ENCODE assay signal across 1 cellular context in the genomic region with DNA sequence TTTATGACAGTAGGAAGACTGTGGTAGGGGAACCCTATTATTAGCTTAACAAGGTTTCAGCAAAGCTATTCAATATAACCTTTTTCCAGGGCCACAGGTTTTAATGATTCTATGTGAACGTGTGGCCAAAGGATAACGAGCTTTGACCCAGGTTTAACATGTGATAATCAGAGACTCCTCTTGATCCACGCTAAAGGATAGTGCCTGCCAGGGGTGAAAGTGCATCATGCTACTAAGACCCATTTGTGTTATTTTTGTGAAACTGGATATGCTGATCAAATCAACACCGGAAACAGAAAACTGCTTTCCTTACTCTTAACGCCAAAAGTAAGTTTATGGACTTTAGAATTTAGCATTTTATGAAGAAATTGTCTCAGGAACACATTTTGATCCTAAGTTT.
TF ChIP-seq lines count a peak whose summit lies in the region.

No MANE protein-coding gene starts in this region.

TF ChIP-seq in HepG2, 621 proteins besides CTCF, POLR2A, EP300 and RAD21:
- TF ChIP-seq ZNF550 (CRISPR knock-in tag; IDR thresholded peaks at IDR 0.05; ENCODE audit: borderline replicate concordance) (no peak), THAP11 (CRISPR knock-in tag; IDR thresholded peaks at IDR 0.05) (no peak), SIX1 (CRISPR knock-in tag; IDR thresholded peaks at IDR 0.05; ENCODE audit: borderline replicate concordance) (peak; percentile 50; the same call in 1 of the 2 replicates), MEF2D (CRISPR knock-in tag; IDR thresholded peaks at IDR 0.05) (no peak), ZNF780A (CRISPR knock-in tag; IDR thresholded peaks at IDR 0.05) (no peak), ZNF543 (CRISPR knock-in tag; IDR thresholded peaks at IDR 0.05) (no peak), FOXC1 (CRISPR knock-in tag; IDR thresholded peaks at IDR 0.05; ENCODE audit: borderline replicate concordance) (no peak), ZNF337 (CRISPR knock-in tag; IDR thresholded peaks at IDR 0.05; ENCODE audit: borderline replicate concordance, low read depth) (no peak), LCORL (IDR thresholded peaks at IDR 0.05) (no peak), LCORL (CRISPR knock-in tag; IDR thresholded peaks at IDR 0.05) (no peak), HNF4A (CRISPR knock-in tag; IDR thresholded peaks at IDR 0.05) (peak; percentile 60; the same call in 1 of the 2 replicates)
- TF ChIP-seq, protein P1, sequence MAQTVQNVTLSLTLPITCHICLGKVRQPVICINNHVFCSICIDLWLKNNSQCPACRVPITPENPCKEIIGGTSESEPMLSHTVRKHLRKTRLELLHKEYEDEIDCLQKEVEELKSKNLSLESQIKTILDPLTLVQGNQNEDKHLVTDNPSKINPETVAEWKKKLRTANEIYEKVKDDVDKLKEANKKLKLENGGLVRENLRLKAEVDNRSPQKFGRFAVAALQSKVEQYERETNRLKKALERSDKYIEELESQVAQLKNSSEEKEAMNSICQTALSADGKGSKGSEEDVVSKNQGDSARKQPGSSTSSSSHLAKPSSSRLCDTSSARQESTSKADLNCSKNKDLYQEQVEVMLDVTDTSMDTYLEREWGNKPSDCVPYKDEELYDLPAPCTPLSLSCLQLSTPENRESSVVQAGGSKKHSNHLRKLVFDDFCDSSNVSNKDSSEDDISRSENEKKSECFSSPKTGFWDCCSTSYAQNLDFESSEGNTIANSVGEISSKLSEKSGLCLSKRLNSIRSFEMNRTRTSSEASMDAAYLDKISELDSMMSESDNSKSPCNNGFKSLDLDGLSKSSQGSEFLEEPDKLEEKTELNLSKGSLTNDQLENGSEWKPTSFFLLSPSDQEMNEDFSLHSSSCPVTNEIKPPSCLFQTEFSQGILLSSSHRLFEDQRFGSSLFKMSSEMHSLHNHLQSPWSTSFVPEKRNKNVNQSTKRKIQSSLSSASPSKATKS (CRISPR knock-in tag; IDR thresholded peaks at IDR 0.05), result 0 out of 2 replicates have a peak, but pooled peaks have one; percentile 1
- TF ChIP-seq, protein P2, sequence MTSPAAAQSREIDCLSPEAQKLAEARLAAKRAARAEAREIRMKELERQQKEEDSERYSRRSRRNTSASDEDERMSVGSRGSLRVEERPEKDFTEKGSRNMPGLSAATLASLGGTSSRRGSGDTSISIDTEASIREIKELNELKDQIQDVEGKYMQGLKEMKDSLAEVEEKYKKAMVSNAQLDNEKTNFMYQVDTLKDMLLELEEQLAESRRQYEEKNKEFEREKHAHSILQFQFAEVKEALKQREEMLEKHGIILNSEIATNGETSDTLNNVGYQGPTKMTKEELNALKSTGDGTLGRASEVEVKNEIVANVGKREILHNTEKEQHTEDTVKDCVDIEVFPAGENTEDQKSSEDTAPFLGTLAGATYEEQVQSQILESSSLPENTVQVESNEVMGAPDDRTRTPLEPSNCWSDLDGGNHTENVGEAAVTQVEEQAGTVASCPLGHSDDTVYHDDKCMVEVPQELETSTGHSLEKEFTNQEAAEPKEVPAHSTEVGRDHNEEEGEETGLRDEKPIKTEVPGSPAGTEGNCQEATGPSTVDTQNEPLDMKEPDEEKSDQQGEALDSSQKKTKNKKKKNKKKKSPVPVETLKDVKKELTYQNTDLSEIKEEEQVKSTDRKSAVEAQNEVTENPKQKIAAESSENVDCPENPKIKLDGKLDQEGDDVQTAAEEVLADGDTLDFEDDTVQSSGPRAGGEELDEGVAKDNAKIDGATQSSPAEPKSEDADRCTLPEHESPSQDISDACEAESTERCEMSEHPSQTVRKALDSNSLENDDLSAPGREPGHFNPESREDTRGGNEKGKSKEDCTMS (CRISPR knock-in tag; conservative IDR thresholded peaks at IDR 0.05), result no peak
- TF ChIP-seq, protein P3, sequence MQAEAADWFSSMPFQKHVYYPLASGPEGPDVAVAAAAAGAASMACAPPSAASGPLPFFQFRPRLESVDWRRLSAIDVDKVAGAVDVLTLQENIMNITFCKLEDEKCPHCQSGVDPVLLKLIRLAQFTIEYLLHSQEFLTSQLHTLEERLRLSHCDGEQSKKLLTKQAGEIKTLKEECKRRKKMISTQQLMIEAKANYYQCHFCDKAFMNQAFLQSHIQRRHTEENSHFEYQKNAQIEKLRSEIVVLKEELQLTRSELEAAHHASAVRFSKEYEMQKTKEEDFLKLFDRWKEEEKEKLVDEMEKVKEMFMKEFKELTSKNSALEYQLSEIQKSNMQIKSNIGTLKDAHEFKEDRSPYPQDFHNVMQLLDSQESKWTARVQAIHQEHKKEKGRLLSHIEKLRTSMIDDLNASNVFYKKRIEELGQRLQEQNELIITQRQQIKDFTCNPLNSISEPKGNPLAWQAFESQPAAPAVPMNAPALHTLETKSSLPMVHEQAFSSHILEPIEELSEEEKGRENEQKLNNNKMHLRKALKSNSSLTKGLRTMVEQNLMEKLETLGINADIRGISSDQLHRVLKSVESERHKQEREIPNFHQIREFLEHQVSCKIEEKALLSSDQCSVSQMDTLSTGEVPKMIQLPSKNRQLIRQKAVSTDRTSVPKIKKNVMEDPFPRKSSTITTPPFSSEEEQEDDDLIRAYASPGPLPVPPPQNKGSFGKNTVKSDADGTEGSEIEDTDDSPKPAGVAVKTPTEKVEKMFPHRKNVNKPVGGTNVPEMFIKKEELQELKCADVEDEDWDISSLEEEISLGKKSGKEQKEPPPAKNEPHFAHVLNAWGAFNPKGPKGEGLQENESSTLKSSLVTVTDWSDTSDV (CRISPR knock-in tag; IDR thresholded peaks at IDR 0.05), result no peak
- TF ChIP-seq, protein P4, sequence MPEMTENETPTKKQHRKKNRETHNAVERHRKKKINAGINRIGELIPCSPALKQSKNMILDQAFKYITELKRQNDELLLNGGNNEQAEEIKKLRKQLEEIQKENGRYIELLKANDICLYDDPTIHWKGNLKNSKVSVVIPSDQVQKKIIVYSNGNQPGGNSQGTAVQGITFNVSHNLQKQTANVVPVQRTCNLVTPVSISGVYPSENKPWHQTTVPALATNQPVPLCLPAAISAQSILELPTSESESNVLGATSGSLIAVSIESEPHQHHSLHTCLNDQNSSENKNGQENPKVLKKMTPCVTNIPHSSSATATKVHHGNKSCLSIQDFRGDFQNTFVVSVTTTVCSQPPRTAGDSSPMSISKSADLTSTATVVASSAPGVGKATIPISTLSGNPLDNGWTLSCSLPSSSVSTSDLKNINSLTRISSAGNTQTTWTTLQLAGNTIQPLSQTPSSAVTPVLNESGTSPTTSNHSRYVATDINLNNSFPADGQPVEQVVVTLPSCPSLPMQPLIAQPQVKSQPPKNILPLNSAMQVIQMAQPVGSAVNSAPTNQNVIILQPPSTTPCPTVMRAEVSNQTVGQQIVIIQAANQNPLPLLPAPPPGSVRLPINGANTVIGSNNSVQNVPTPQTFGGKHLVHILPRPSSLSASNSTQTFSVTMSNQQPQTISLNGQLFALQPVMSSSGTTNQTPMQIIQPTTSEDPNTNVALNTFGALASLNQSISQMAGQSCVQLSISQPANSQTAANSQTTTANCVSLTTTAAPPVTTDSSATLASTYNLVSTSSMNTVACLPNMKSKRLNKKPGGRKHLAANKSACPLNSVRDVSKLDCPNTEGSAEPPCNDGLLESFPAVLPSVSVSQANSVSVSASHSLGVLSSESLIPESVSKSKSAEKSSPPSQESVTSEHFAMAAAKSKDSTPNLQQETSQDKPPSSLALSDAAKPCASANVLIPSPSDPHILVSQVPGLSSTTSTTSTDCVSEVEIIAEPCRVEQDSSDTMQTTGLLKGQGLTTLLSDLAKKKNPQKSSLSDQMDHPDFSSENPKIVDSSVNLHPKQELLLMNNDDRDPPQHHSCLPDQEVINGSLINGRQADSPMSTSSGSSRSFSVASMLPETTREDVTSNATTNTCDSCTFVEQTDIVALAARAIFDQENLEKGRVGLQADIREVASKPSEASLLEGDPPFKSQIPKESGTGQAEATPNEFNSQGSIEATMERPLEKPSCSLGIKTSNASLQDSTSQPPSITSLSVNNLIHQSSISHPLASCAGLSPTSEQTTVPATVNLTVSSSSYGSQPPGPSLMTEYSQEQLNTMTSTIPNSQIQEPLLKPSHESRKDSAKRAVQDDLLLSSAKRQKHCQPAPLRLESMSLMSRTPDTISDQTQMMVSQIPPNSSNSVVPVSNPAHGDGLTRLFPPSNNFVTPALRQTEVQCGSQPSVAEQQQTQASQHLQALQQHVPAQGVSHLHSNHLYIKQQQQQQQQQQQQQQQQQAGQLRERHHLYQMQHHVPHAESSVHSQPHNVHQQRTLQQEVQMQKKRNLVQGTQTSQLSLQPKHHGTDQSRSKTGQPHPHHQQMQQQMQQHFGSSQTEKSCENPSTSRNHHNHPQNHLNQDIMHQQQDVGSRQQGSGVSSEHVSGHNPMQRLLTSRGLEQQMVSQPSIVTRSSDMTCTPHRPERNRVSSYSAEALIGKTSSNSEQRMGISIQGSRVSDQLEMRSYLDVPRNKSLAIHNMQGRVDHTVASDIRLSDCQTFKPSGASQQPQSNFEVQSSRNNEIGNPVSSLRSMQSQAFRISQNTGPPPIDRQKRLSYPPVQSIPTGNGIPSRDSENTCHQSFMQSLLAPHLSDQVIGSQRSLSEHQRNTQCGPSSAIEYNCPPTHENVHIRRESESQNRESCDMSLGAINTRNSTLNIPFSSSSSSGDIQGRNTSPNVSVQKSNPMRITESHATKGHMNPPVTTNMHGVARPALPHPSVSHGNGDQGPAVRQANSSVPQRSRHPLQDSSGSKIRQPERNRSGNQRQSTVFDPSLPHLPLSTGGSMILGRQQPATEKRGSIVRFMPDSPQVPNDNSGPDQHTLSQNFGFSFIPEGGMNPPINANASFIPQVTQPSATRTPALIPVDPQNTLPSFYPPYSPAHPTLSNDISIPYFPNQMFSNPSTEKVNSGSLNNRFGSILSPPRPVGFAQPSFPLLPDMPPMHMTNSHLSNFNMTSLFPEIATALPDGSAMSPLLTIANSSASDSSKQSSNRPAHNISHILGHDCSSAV (CRISPR knock-in tag; IDR thresholded peaks at IDR 0.05; ENCODE audit: borderline replicate concordance), result no peak
